20 cellular contexts compared by ENCODE assay signal in the genomic region with DNA sequence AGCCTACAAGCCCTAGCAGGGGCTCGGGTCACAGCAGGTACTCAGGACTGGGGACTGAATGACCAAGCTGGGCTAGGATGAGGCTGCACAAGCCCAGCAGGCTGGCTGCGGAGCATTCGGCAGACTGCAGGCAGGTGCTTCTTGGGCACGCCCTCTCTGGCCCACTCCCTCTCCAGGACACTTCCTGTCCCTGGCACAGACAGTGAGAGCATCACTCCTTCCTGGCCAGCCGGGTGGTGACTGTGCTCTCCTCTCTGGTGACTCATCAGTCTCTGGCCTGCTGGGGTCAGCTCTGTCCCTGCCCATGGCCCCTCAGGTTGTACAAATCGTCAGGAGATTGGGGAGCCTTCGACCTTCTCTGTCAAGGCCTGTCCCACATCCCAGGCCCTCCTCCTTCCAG. TPM values are rescaled to one million over a fixed set of nuclear protein-coding genes. Genes with fewer than 3 reads are reported as not detected.
A peak's percentile ranks its signal among the peaks of the same experiment; 100 is the strongest.
DNase-seq lines count a peak whose midpoint lies in the region; FAIRE-seq and TF ChIP-seq lines count a peak whose summit lies in the region.
"Had no signal": no experiment of that assay in that cellular context is flagged by ENCODE, and none has a peak within 500 bp of the region (broad histone marks: within the 10 kb centered on the region; RNA-seq: fewer than 3 reads in every experiment).

No MANE protein-coding gene starts in this region.

- H2AFZ ChIP-seq in H1 (ENCODE audit: low read length): no peak overlapping the region

- peaks cover 0 to 6% (median 0%) of the 10 kb centered on the region in 4 experiments; a peak in 2 of 7 replicates for H3K4me1 ChIP-seq in H1 (replicated peaks in 1 of 4; ENCODE audit: control insufficient read depth in 3 of 4, insufficient read depth in 4 of 4, low read length in 3 of 4)
- H3K4me1 ChIP-seq: esophagus muscularis mucosa had no signal

- no peak overlapping the region for H4K8ac ChIP-seq in H1 (ENCODE audit: extremely low read depth, insufficient read depth, low read length)

- no peaks in the 10 kb centered on the region for H3K36me3 ChIP-seq in H7 (replicated peaks; ENCODE audit: control insufficient read depth, insufficient read depth, low read length)
- H3K36me3 ChIP-seq in H1 (ENCODE audit: control insufficient read depth in 2 of 4, insufficient read depth in 4 of 4, low read length in 3 of 4): no peaks in the 10 kb centered on the region
- H3K36me3 ChIP-seq: esophagus muscularis mucosa had no signal

- H3K9me3 ChIP-seq in H1 (ENCODE audit: insufficient read depth in 2 of 2, low read depth in 1 of 2, low read length in 1 of 2): no peaks in the 10 kb centered on the region

- H3K9me3 Mint-ChIP-seq in activated naive CD4-positive, alpha-beta T cell treated with anti-CD3 and anti-CD28 coated beads for 36 hours: no peaks in the 10 kb centered on the region
- H3K9me3 Mint-ChIP-seq in activated CD4-positive, alpha-beta memory T cell treated with anti-CD3 and anti-CD28 coated beads, Interleukin-2, amount 10 ng/mL, durations not matched to agents 7 days and 5 days: no peaks in the 10 kb centered on the region
- H3K9me3 Mint-ChIP-seq in HFFc6: no peaks in the 10 kb centered on the region
- H3K9me3 Mint-ChIP-seq: CD4-positive, alpha-beta T cell; T-cell had no signal

- no peak for TF ChIP-seq EP300 in H1 (IDR thresholded peaks at IDR 0.05; ENCODE audit: borderline replicate concordance in 1 of 2, low read depth in 2 of 2, low read length in 2 of 2)

- no peaks in the 10 kb centered on the region for H3K36me3 Mint-ChIP-seq in activated naive CD4-positive, alpha-beta T cell treated with anti-CD3 and anti-CD28 coated beads for 36 hours (ENCODE audit: low read depth)
- H3K36me3 Mint-ChIP-seq in activated CD4-positive, alpha-beta memory T cell treated with anti-CD3 and anti-CD28 coated beads, Interleukin-2, amount 10 ng/mL, durations not matched to agents 7 days and 5 days (ENCODE audit: low read depth): no peaks in the 10 kb centered on the region
- no peaks in the 10 kb centered on the region for H3K36me3 Mint-ChIP-seq in HFFc6 (ENCODE audit: low read depth)
- H3K36me3 Mint-ChIP-seq: T-cell had no signal

- H3K56ac ChIP-seq in H1 (replicated peaks; ENCODE audit: insufficient read length, low read depth, low read length): no peak overlapping the region

- no peak overlapping the region for H3K4ac ChIP-seq in H1 (replicated peaks; ENCODE audit: insufficient read length, low read depth, low read length)

- H3K4me3 Mint-ChIP-seq in activated naive CD4-positive, alpha-beta T cell treated with anti-CD3 and anti-CD28 coated beads for 36 hours: no peak overlapping the region
- no peak overlapping the region for H3K4me3 Mint-ChIP-seq in activated CD4-positive, alpha-beta memory T cell treated with anti-CD3 and anti-CD28 coated beads, Interleukin-2, amount 10 ng/mL, durations not matched to agents 7 days and 5 days
- no peak overlapping the region for H3K4me3 Mint-ChIP-seq in HFFc6
- H3K4me3 Mint-ChIP-seq: CD4-positive, alpha-beta T cell; T-cell had no signal

- H2BK15ac ChIP-seq in H1 (ENCODE audit: low read length): no peak overlapping the region; the same call in 1 of the 2 replicates

- H3K4me3 ChIP-seq in H7 (ENCODE audit: insufficient read depth, low read depth, low read length) (no peak overlapping the region), H1 (ENCODE audit: extremely low read depth in 1 of 4, insufficient read depth in 2 of 4, low read depth in 3 of 4, low read length in 4 of 4) (no peak overlapping the region)
- H3K4me3 ChIP-seq: esophagus muscularis mucosa had no signal

- TF ChIP-seq CTCF in H1 (IDR thresholded peaks at IDR 0.05; ENCODE audit: control extremely low read depth in 1 of 3, insufficient read depth in 1 of 3, low read depth in 1 of 3, low read length in 3 of 3) (no peak), HFFc6 (IDR thresholded peaks at IDR 0.05) (no peak)

- TF ChIP-seq POLR2A in H1 (IDR thresholded peaks at IDR 0.05; ENCODE audit: control extremely low read depth in 1 of 2, low read depth in 2 of 2, low read length in 2 of 2): no peak

- H4K91ac ChIP-seq in H1 (replicated peaks; ENCODE audit: insufficient read length, low read length): no peak overlapping the region

- H3K14ac ChIP-seq in H1 (ENCODE audit: insufficient read length): no peak overlapping the region

- H3K23ac ChIP-seq in H1 (ENCODE audit: insufficient read length): no peak overlapping the region

- H2BK12ac ChIP-seq in H1 (ENCODE audit: low read depth, low read length): peak overlapping the region; percentile 9; the same call in 1 of the 2 replicates

- POLR2A ChIA-PET in H1 (lab: Charles Lee; ENCODE audit: partially characterized antibody): no interaction called here
- POLR2A ChIA-PET in activated CD4-positive, alpha-beta memory T cell treated with anti-CD3 and anti-CD28 coated beads, Interleukin-2, amount 10 ng/mL, durations not matched to agents 7 days and 5 days (lab: Charles Lee): no interaction called here

- no peaks in the 10 kb centered on the region for H3K4me1 Mint-ChIP-seq in activated naive CD4-positive, alpha-beta T cell treated with anti-CD3 and anti-CD28 coated beads for 36 hours (ENCODE audit: low read depth)
- H3K4me1 Mint-ChIP-seq in activated CD4-positive, alpha-beta memory T cell treated with anti-CD3 and anti-CD28 coated beads, Interleukin-2, amount 10 ng/mL, durations not matched to agents 7 days and 5 days: no peaks in the 10 kb centered on the region
- H3K4me1 Mint-ChIP-seq in HFFc6 (ENCODE audit: low read depth): no peaks in the 10 kb centered on the region
- H3K4me1 Mint-ChIP-seq: T-cell had no signal

- no peak overlapping the region for H4K5ac ChIP-seq in H1 (ENCODE audit: insufficient read length, low read depth, low read length)

- no peak overlapping the region for H2BK120ac ChIP-seq in H1 (replicated peaks; ENCODE audit: low read depth, low read length)

- DNase-seq in ACHN (peak; percentile 36), H7 (peak; percentile 54), NCI-H510A treated with DMSO at 0.1 percent for 48 hours (lab: John Stamatoyannopoulos, UW) (peak; percentile 66), H1 (ENCODE audit: low read depth in 1 of 2, low spot score in 2 of 2) (no peak), medulla oblongata (ENCODE audit: extremely low spot score) (no peak), HFFc6 (no peak)
- no peak for DNase-seq in activated naive CD4-positive, alpha-beta T cell treated with anti-CD3 and anti-CD28 coated beads for 36 hours
- DNase-seq in activated CD4-positive, alpha-beta memory T cell treated with anti-CD3 and anti-CD28 coated beads, Interleukin-2, amount 10 ng/mL, durations not matched to agents 7 days and 5 days: no peak
- DNase-seq: activated CD4-positive, alpha-beta T cell treated with anti-CD3 and anti-CD28 coated beads for 48 hours; amygdala; CD4-positive, alpha-beta T cell; central memory CD4-positive, alpha-beta T cell; DND-41; NCI-H1694; T-cell had no signal

- no peaks in the 10 kb centered on the region for H3K23me2 ChIP-seq in H1 (ENCODE audit: low read depth, low read length)

- no peak overlapping the region for H3K9ac ChIP-seq in H1 (replicated peaks in 1 of 4; ENCODE audit: extremely low read depth in 1 of 4, low read depth in 3 of 4, low read length in 3 of 4)

- TF ChIP-seq RAD21 in H1 (IDR thresholded peaks at IDR 0.05 in 1 of 2, conservative IDR thresholded peaks at IDR 0.05 in 1 of 2; ENCODE audit: low read depth in 2 of 2, low read length in 2 of 2): no peak

- H3K27me3 ChIP-seq in H7 (ENCODE audit: control insufficient read depth, insufficient read depth, low read length) (peaks cover 2% of the 10 kb centered on the region; the same call in 1 of the 2 replicates), H1 (replicated peaks in 1 of 4; ENCODE audit: control insufficient read depth in 3 of 4, extremely low read depth in 1 of 4, insufficient read depth in 3 of 4, low read length in 3 of 4) (no peaks in the 10 kb centered on the region)

- H3K27me3 Mint-ChIP-seq in activated naive CD4-positive, alpha-beta T cell treated with anti-CD3 and anti-CD28 coated beads for 36 hours (ENCODE audit: low read depth): peaks cover 10% of the 10 kb centered on the region
- no peaks in the 10 kb centered on the region for H3K27me3 Mint-ChIP-seq in activated CD4-positive, alpha-beta memory T cell treated with anti-CD3 and anti-CD28 coated beads, Interleukin-2, amount 10 ng/mL, durations not matched to agents 7 days and 5 days
- peaks cover 20% of the 10 kb centered on the region for H3K27me3 Mint-ChIP-seq in HFFc6 (ENCODE audit: insufficient read depth)

- WGBS in H1 (ENCODE audit: extremely low coverage in 1 of 2, insufficient coverage in 1 of 2, insufficient read length in 1 of 2, insufficient replicate concordance in 2 of 2, low coverage in 1 of 2, low lambda C conversion rate in 2 of 2, missing lambda C conversion rate in 1 of 2), 2 experiments: 81% methylated on average over 7 of the region's 7 CpGs; no CpG with 5 or more reads in 1 of the 2 experiments

- no peaks in the 10 kb centered on the region for H3K79me1 ChIP-seq in H1 (ENCODE audit: low read depth, low read length)

- no peak overlapping the region for H2BK5ac ChIP-seq in H1 (ENCODE audit: low read depth, low read length)

- H4K20me1 ChIP-seq in H1 (replicated peaks in 1 of 2; ENCODE audit: control insufficient read depth in 1 of 2, insufficient read depth in 2 of 2, low read length in 2 of 2): no peaks in the 10 kb centered on the region

- no peak overlapping the region for H2AK5ac ChIP-seq in H1 (ENCODE audit: low read depth, low read length)

- H3K79me2 ChIP-seq in H1 (ENCODE audit: control insufficient read depth in 1 of 2, insufficient read depth in 2 of 2, low read length in 2 of 2): no peaks in the 10 kb centered on the region

- no peak for FAIRE-seq in H1 (lab: Jason Lieb, UNC)

- no peak overlapping the region; a peak in 1 of 4 replicates for H3K4me2 ChIP-seq in H1 (ENCODE audit: insufficient read depth in 1 of 2, low read depth in 2 of 2, low read length in 2 of 2)

- CTCF ChIA-PET in H1 (lab: Charles Lee; ENCODE audit: partially characterized antibody): interaction anchor here (0.8 to 18.5 kb wide), 7 partner anchors 9 to 352 kb away, joined by 3 to 198 read pairs (median 4); no protein-coding TSS in a partner anchor
- CTCF ChIA-PET in activated naive CD4-positive, alpha-beta T cell treated with anti-CD3 and anti-CD28 coated beads for 36 hours (lab: Charles Lee): interaction anchor here (0.7 kb wide), 1 partner anchor 10 kb away, joined by 7 read pairs; no protein-coding TSS in a partner anchor
- CTCF ChIA-PET in activated CD4-positive, alpha-beta memory T cell treated with anti-CD3 and anti-CD28 coated beads, Interleukin-2, amount 10 ng/mL, durations not matched to agents 7 days and 5 days (lab: Charles Lee): no interaction called here

- peak overlapping the region; percentile 4; the same call in 1 of the 2 replicates for H2BK20ac ChIP-seq in H1 (ENCODE audit: low read length)

- no peak overlapping the region for H3K27ac ChIP-seq in H1 (ENCODE audit: low read depth, low read length)
- H3K27ac ChIP-seq: esophagus muscularis mucosa had no signal

- intact Hi-C loops in activated naive CD4-positive, alpha-beta T cell treated with anti-CD3 and anti-CD28 coated beads for 36 hours (cut with micrococcal nuclease): no loop called here

- in situ Hi-C loops in ACHN (cut with HindIII; ENCODE audit: low pct_ligation_motif_present, low pct_unique_long_range_greater_than_20kb, low sequenced_read_pairs): no loop called here

- H3K27ac Mint-ChIP-seq in activated naive CD4-positive, alpha-beta T cell treated with anti-CD3 and anti-CD28 coated beads for 36 hours: no peak overlapping the region
- H3K27ac Mint-ChIP-seq in activated CD4-positive, alpha-beta memory T cell treated with anti-CD3 and anti-CD28 coated beads, Interleukin-2, amount 10 ng/mL, durations not matched to agents 7 days and 5 days: no peak overlapping the region
- H3K27ac Mint-ChIP-seq in HFFc6: no peak overlapping the region
- H3K27ac Mint-ChIP-seq: CD4-positive, alpha-beta T cell; T-cell had no signal

- H3K18ac ChIP-seq in H1 (ENCODE audit: extremely low read depth, low read length): no peak overlapping the region

RNA-seq across cellular contexts. Expression of gene C1QL2, which starts 22.5 kb away (rescaled TPM):
- 0.28 and 0.59 TPM in 2 replicates for total RNA-seq in H7 (2014; rRNA removed; shearing (Covaris generic))
- 0.88 and 1.1 TPM in 2 replicates for total RNA-seq in H1 (2021; fragmentation: NEBNext Ultra II Directional; extraction: Animal tissue kit (Norgen Biotek cat#: 25700))
- 0.80 and 1.3 TPM in 2 replicates for polyA plus RNA-seq in H1 (2011; rRNA removed)
- polyA plus RNA-seq in H1 (2011; cell fraction: cytosol; rRNA removed): 0.87 TPM
- 1.2 TPM for polyA plus RNA-seq in H1 (2011; cell fraction: nucleus; rRNA removed)
- 0.77 to 1.2 TPM (median 0.99 TPM) in 4 replicates for polyA plus RNA-seq in H1 (2012, experiment 1 of 2)
- 1.0 TPM for polyA plus RNA-seq in H1 (2012, experiment 2 of 2)
- polyA plus RNA-seq in H1 (2013, experiment 1 of 2): 0.41 TPM
- 0.33 TPM for polyA plus RNA-seq in H1 (2013, experiment 2 of 2)
- polyA minus RNA-seq in H1 (2011; rRNA and poly(A)+ RNA removed): 0.10 and 0.25 TPM in 2 replicates
- 0.73 TPM for polyA minus RNA-seq in H1 (2011; cell fraction: cytosol; rRNA and poly(A)+ RNA removed)
- 0.70 TPM for polyA minus RNA-seq in H1 (2011; cell fraction: nucleus; rRNA and poly(A)+ RNA removed)
- total RNA-seq in activated naive CD4-positive, alpha-beta T cell treated with anti-CD3 and anti-CD28 coated beads for 36 hours: not detected
- not detected for total RNA-seq in activated CD4-positive, alpha-beta memory T cell treated with anti-CD3 and anti-CD28 coated beads, Interleukin-2, amount 10 ng/mL, durations not matched to agents 7 days and 5 days
- total RNA-seq in HFFc6 (2021; fragmentation: NEBNext Ultra II Directional; extraction: Animal tissue kit (Norgen Biotek cat#: 25700)): not detected
- total RNA-seq: CD4-positive, alpha-beta T cell; esophagus muscularis mucosa; glomerular endothelial cell; liver; renal cortical epithelial cell; Right ventricle myocardium inferior; T-cell had no signal
- polyA plus RNA-seq: liver had no signal

Comparison
In these comparisons a context has a peak if more than half of its experiments do, and no peak if none do; other contexts are left out.
1. DNase-seq: peak in ACHN (single experiment), H7 (single experiment) and NCI-H510A treated with DMSO at 0.1 percent for 48 hours (single experiment); none in H1 (0 of 2), activated naive CD4-positive, alpha-beta T cell treated with anti-CD3 and anti-CD28 coated beads for 36 hours (single experiment), medulla oblongata (single experiment), activated CD4-positive, alpha-beta memory T cell treated with anti-CD3 and anti-CD28 coated beads, Interleukin-2, amount 10 ng/mL, durations not matched to agents 7 days and 5 days (single experiment) and HFFc6 (single experiment).